Comparison of ENCODE assay signal across 27 cellular contexts in the genomic region with DNA sequence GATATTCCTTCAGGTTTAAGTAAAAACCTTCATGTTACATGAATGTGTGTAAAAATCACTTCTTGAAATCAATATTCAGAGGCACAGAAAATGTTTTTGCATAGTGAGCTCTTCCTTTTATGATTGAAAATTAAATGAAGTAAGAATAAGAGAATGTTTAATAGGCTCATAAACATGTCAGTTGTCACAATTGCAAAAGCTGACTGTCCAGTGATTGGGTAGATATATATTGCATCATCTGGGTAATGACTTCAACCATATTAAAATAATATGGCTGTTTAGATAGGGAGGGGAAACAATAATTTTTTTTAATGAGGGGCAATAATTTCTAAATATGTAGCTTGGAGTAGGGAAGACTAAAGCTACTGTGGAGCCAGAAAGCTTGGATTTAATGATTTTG.
"Had no signal": no experiment of that assay in that cellular context is flagged by ENCODE, and none has a peak within 500 bp of the region (broad histone marks: within the 10 kb centered on the region; RNA-seq: fewer than 3 reads in every experiment).

No MANE protein-coding gene starts in this region.

- H3K36me3 ChIP-seq: brain microvascular endothelial cell, colonic mucosa had no signal

- H3K9me3 ChIP-seq: colonic mucosa had no signal

- ATAC-seq: activated T-cell treated with anti-CD3 and anti-CD28 coated beads, Interleukin-2, amount 50 U/mL, for 72 hours; esophagus mucosa; T-helper 17 cell had no signal

- H3K4me1 ChIP-seq: colonic mucosa had no signal

- H3K27ac ChIP-seq: brain microvascular endothelial cell, colonic mucosa had no signal

- FAIRE-seq: astrocyte, bronchial epithelial cell, frontal cortex had no signal

- H3K4me3 ChIP-seq: colonic mucosa had no signal

- H3K27me3 ChIP-seq: brain microvascular endothelial cell, colonic mucosa had no signal

- DNase-seq: activated CD4-positive, alpha-beta memory T cell treated with anti-CD3 and anti-CD28 coated beads, Interleukin-2, amount 10 ng/mL, durations not matched to agents 7 days and 5 days; activated CD4-positive, alpha-beta T cell treated with anti-CD3 and anti-CD28 coated beads for 1 hour; activated CD4-positive, alpha-beta T cell treated with anti-CD3 and anti-CD28 coated beads for 4 hours; activated CD4-positive, alpha-beta T cell treated with anti-CD3 and anti-CD28 coated beads, Interleukin-2, amount 10 ng/mL, durations not matched to agents 7 days and 5 days; activated CD4-positive, alpha-beta T cell treated with anti-CD3 and anti-CD28 coated beads, Interleukin-2, amount 50 U/mL, for 4 hours; activated CD8-positive, alpha-beta memory T cell treated with anti-CD3 and anti-CD28 coated beads, Interleukin-2, amount 50 U/mL, for 48 hours; activated gamma-delta T cell; activated naive CD4-positive, alpha-beta T cell; activated naive CD4-positive, alpha-beta T cell treated with anti-CD3 and anti-CD28 coated beads, Interleukin-2, amount 50 U/mL, for 16 hours; activated T-cell treated with anti-CD3 and anti-CD28 coated beads for 4 hours; activated T-cell treated with anti-CD3 and anti-CD28 coated beads, Interleukin-2, amount 50 U/mL, for 24 hours; activated T-cell treated with anti-CD3 and anti-CD28 coated beads, Interleukin-2, amount 50 U/mL, for 72 hours; amniotic stem cell; anterior cingulate cortex; brain microvascular endothelial cell; caudate nucleus; colonic mucosa; effector CD8-positive, alpha-beta T cell; foreskin fibroblast; head of caudate nucleus; T-helper 1 cell; T-helper 17 cell; T1000 had no signal
